8 cellular contexts compared by ENCODE assay signal in genomic region chr4:101103381-101104142, GRCh38.
DNase-seq lines count a peak whose midpoint lies in the region; ATAC-seq, FAIRE-seq and TF ChIP-seq lines count a peak whose summit lies in the region.

No MANE protein-coding gene starts in this region.

- peak overlapping the region; percentile 60 for H3K27ac ChIP-seq in KOPT-K1 (ENCODE audit: low read depth, low read length, poor library complexity, severe bottlenecking)
- H3K27ac ChIP-seq in ascending aorta: peak overlapping the region in 1 of 2 donors; percentile 26
- H3K27ac ChIP-seq in prostate gland: peak overlapping the region in 1 of 2 donors; percentile 3

- no peak overlapping the region for H3K4me3 ChIP-seq in cardiac fibroblast (replicated peaks in 1 of 2; ENCODE audit: low read depth in 2 of 2, low read length in 2 of 2)
- no peak overlapping the region for H3K4me3 ChIP-seq in ascending aorta
- no peak overlapping the region for H3K4me3 ChIP-seq in prostate gland

- no peaks in the 10 kb centered on the region for H3K36me3 ChIP-seq in KOPT-K1 (ENCODE audit: insufficient read depth, low read length)
- H3K36me3 ChIP-seq in ascending aorta: no peaks in the 10 kb centered on the region
- no peaks in the 10 kb centered on the region for H3K36me3 ChIP-seq in prostate gland

- H3K27me3 ChIP-seq in ascending aorta (no peaks in the 10 kb centered on the region), prostate gland (replicated peaks; ENCODE audit: insufficient read depth) (no peaks in the 10 kb centered on the region)

- TF ChIP-seq POLR2A in GM12891 (IDR thresholded peaks at IDR 0.05; ENCODE audit: low read depth, low read length) (no peak), prostate gland (IDR thresholded peaks at IDR 0.05) (no peak)

- intact Hi-C loops in ascending aorta (cut with DNase I) (no loop called here), prostate gland (cut with DNase I) (no loop called here)

- 22% methylated on average over 4 of the region's 4 CpGs for WGBS in prostate gland

- FAIRE-seq in GM12891 (lab: Jason Lieb, UNC): peak; percentile 91

- no peaks in the 10 kb centered on the region for H3K9me3 ChIP-seq in KOPT-K1 (ENCODE audit: insufficient read depth, low read length, poor library complexity, severe bottlenecking)
- no peaks in the 10 kb centered on the region for H3K9me3 ChIP-seq in ascending aorta
- H3K9me3 ChIP-seq in prostate gland: no peaks in the 10 kb centered on the region

- TF ChIP-seq CTCF in cardiac fibroblast (IDR thresholded peaks at IDR 0.05; ENCODE audit: low read depth, low read length) (no peak), ascending aorta (IDR thresholded peaks at IDR 0.05) (no peak), prostate gland (IDR thresholded peaks at IDR 0.05) (no peak)

- peak; percentile 89 for ATAC-seq in GM21723 (IDR thresholded peaks at IDR 0.05; ENCODE audit: unreplicated experiment)

- peaks cover 4 to 14% of the 10 kb centered on the region in 2 donors for H3K4me1 ChIP-seq in ascending aorta
- H3K4me1 ChIP-seq in prostate gland (replicated peaks): peaks cover 12% of the 10 kb centered on the region

- DNase-seq in GM12891 (ENCODE audit: insufficient read length, low spot score) (no peak), cardiac fibroblast (ENCODE audit: low read depth in 2 of 2) (peak; percentile 24 to 31), pulmonary artery endothelial cell (ENCODE audit: low read depth, low spot score) (peak; percentile 43), ascending aorta (ENCODE audit: low spot score in 2 of 2) (no peak), NCI-H82 (lab: John Stamatoyannopoulos, UW) (no peak), prostate gland (ENCODE audit: low spot score) (no peak)

TF ChIP-seq in GM12891, 5 proteins besides CTCF, POLR2A, EP300 and RAD21:
- TF ChIP-seq TAF1 (IDR thresholded peaks at IDR 0.05; ENCODE audit: low read depth, low read length): no peak
- no peak for TF ChIP-seq PAX5 (IDR thresholded peaks at IDR 0.05; ENCODE audit: insufficient read depth, low read length, severe bottlenecking)
- peak; percentile 93 for TF ChIP-seq SPI1 (IDR thresholded peaks at IDR 0.05; ENCODE audit: low read depth, low read length)
- TF ChIP-seq POU2F2 (IDR thresholded peaks at IDR 0.05; ENCODE audit: low read depth, low read length): no peak
- no peak for TF ChIP-seq POLR2AphosphoS5 (IDR thresholded peaks at IDR 0.05; ENCODE audit: low read depth, low read length)

Comparison
In these comparisons a context has a peak if more than half of its experiments do, and no peak if none do; other contexts are left out.
1. DNase-seq: peak in cardiac fibroblast (2 of 2) and pulmonary artery endothelial cell (single experiment); none in GM12891 (single experiment), ascending aorta (0 of 2), NCI-H82 (single experiment) and prostate gland (single experiment).